ENCODE assay signal across 28 cellular contexts in the genomic region with DNA sequence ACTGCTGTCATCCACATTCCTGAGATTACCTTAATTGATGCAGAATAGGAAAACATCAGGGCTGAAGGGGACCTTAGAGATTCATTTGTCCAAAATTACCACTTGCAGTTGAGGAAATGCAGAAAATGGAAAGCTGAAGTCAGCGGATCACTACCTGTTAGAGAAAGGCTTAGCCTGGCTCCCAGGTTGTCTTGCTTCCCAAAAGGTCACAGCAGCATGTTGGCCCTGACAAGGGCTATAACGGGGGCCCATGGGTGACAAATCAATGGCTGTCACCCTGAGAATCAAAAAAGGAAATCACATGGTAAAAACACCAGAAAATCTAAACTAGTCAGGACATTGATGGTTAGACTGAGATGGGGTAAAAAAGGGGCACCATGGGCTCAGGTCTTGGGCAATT. TPM values are rescaled to one million over a fixed set of nuclear protein-coding genes. Genes with fewer than 3 reads are reported as not detected.
"Had no signal": no experiment of that assay in that cellular context is flagged by ENCODE, and none has a peak within 500 bp of the region (broad histone marks: within the 10 kb centered on the region; RNA-seq: fewer than 3 reads in every experiment).

No MANE protein-coding gene starts in this region.

- DNase-seq: dermis blood vessel endothelial cell; dorsolateral prefrontal cortex; effector CD4-positive, alpha-beta T cell; effector memory CD4-positive, alpha-beta T cell; erythroblast; esophagus squamous epithelium; foreskin fibroblast; foreskin melanocyte; gastrocnemius medialis; glutamatergic neuron; head of caudate nucleus; heart right ventricle; hippocampal formation; left cardiac atrium; left lung; left ventricle myocardium superior; lower lobe of right lung; mesenchymal stem cell; midbrain had no signal

- H3K9me3 ChIP-seq: esophagus squamous epithelium, gastrocnemius medialis, heart right ventricle, left lung, lower lobe of right lung had no signal

- H3K4me1 ChIP-seq: left lung, lower lobe of right lung had no signal

- H3K27me3 ChIP-seq: dorsolateral prefrontal cortex, esophagus squamous epithelium, gastrocnemius medialis, heart right ventricle, left lung had no signal

- H3K27ac ChIP-seq: coronary artery, dorsolateral prefrontal cortex, epithelial cell of prostate, gastrocnemius medialis, heart right ventricle, left lung, lower lobe of right lung had no signal

- FAIRE-seq: colon, endometrium, islet of Langerhans, keratinocyte had no signal

- H3K4me3 ChIP-seq: coronary artery, dorsolateral prefrontal cortex, esophagus squamous epithelium, gastrocnemius medialis, heart right ventricle, left lung, lower lobe of right lung had no signal

- ATAC-seq: esophagus mucosa, gastrocnemius medialis, heart right ventricle, left cardiac atrium, left lung, left ventricle myocardium superior, lower lobe of right lung had no signal

RNA-seq across cellular contexts. Expression of a gene that starts 51.7 kb away (rescaled TPM):
- total RNA-seq: dermis blood vessel endothelial cell, glomerular endothelial cell, lung microvascular endothelial cell had no signal
